27 cellular contexts compared by ENCODE assay signal in genomic region chr1:242189591-242189990, GRCh38.
A peak's percentile ranks its signal among the peaks of the same experiment; 100 is the strongest.
DNase-seq lines count a peak whose midpoint lies in the region; ATAC-seq and TF ChIP-seq lines count a peak whose summit lies in the region.
"Had no signal": no experiment of that assay in that cellular context is flagged by ENCODE, and none has a peak within 500 bp of the region (broad histone marks: within the 10 kb centered on the region; RNA-seq: fewer than 3 reads in every experiment).

No MANE protein-coding gene starts in this region.

- no peak for TF ChIP-seq POLR2A in body of pancreas (IDR thresholded peaks at IDR 0.05)

- no peak for TF ChIP-seq RAD21 in SK-N-SH (IDR thresholded peaks at IDR 0.05; ENCODE audit: low read length)

- 44% methylated on average over 2 of the region's 2 CpGs for WGBS in SK-N-SH (ENCODE audit: low lambda C conversion rate)
- 60 to 82% methylated on average over 2 of the region's 2 CpGs for WGBS in body of pancreas, 2 donors

- peaks cover 5% of the 10 kb centered on the region for H3K4me1 Mint-ChIP-seq in type B pancreatic cell (ENCODE audit: unreplicated experiment)
- H3K4me1 Mint-ChIP-seq in activated CD8-positive, alpha-beta T cell treated with anti-CD3 and anti-CD28 coated beads, Interleukin-2, amount 10 ng/mL, durations not matched to agents 7 days and 5 days (ENCODE audit: low read depth): no peaks in the 10 kb centered on the region
- H3K4me1 Mint-ChIP-seq: activated CD4-positive, alpha-beta T cell treated with anti-CD3 and anti-CD28 coated beads, Interleukin-2, amount 10 ng/mL, durations not matched to agents 7 days and 5 days; memory B cell; naive thymus-derived CD4-positive, alpha-beta T cell had no signal

- CTCF ChIA-PET in SK-N-SH (lab: Yijun Ruan, JAX): interaction anchor here (1.4 to 1.7 kb wide), 2 partner anchors 11 kb away, joined by 3 to 5 read pairs; no protein-coding TSS in a partner anchor
- CTCF ChIA-PET in activated CD8-positive, alpha-beta T cell treated with anti-CD3 and anti-CD28 coated beads, Interleukin-2, amount 10 ng/mL, durations not matched to agents 7 days and 5 days (lab: Charles Lee): no interaction called here

- TF ChIP-seq EP300 in SK-N-SH (IDR thresholded peaks at IDR 0.05; ENCODE audit: borderline replicate concordance in 1 of 2, low read depth in 1 of 2, low read length in 1 of 2): no peak

- peaks cover 4% of the 10 kb centered on the region for H3K27me3 Mint-ChIP-seq in type B pancreatic cell
- no peaks in the 10 kb centered on the region for H3K27me3 Mint-ChIP-seq in activated CD8-positive, alpha-beta T cell treated with anti-CD3 and anti-CD28 coated beads, Interleukin-2, amount 10 ng/mL, durations not matched to agents 7 days and 5 days (ENCODE audit: low read depth)
- H3K27me3 Mint-ChIP-seq: activated CD4-positive, alpha-beta T cell treated with anti-CD3 and anti-CD28 coated beads, Interleukin-2, amount 10 ng/mL, durations not matched to agents 7 days and 5 days had no signal

- H3K9ac ChIP-seq in SK-N-SH: no peak overlapping the region
- H3K9ac ChIP-seq: GM23248 had no signal

- H4K20me1 ChIP-seq in SK-N-SH (ENCODE audit: insufficient read depth): no peaks in the 10 kb centered on the region

- no peaks in the 10 kb centered on the region for H3K36me3 ChIP-seq in SK-N-SH (replicated peaks in 1 of 2; ENCODE audit: control insufficient read depth in 1 of 2, insufficient read depth in 2 of 2, low read length in 1 of 2)
- H3K36me3 ChIP-seq in body of pancreas (replicated peaks in 1 of 2; ENCODE audit: insufficient read depth in 1 of 2, low read depth in 2 of 2): no peaks in the 10 kb centered on the region
- H3K36me3 ChIP-seq: adrenal gland, cardiac muscle cell, gastrocnemius medialis, ovary, right lobe of liver had no signal

- H3F3A ChIP-seq in SK-N-SH (replicated peaks; ENCODE audit: insufficient read depth): no peaks in the 10 kb centered on the region

- POLR2A ChIA-PET in SK-N-SH (lab: Yijun Ruan, JAX): no interaction called here
- POLR2A ChIA-PET in activated CD8-positive, alpha-beta T cell treated with anti-CD3 and anti-CD28 coated beads, Interleukin-2, amount 10 ng/mL, durations not matched to agents 7 days and 5 days (lab: Charles Lee): no interaction called here

- no peak overlapping the region for H3K4me3 Mint-ChIP-seq in type B pancreatic cell
- no peak overlapping the region for H3K4me3 Mint-ChIP-seq in activated CD8-positive, alpha-beta T cell treated with anti-CD3 and anti-CD28 coated beads, Interleukin-2, amount 10 ng/mL, durations not matched to agents 7 days and 5 days
- H3K4me3 Mint-ChIP-seq: activated CD4-positive, alpha-beta T cell treated with anti-CD3 and anti-CD28 coated beads, Interleukin-2, amount 10 ng/mL, durations not matched to agents 7 days and 5 days; memory B cell; naive thymus-derived CD4-positive, alpha-beta T cell had no signal

- peak; percentile 30 for DNase-seq in SK-N-SH
- DNase-seq in NCI-H446 treated with DMSO at 0.1 percent for 48 hours (lab: John Stamatoyannopoulos, UW): peak; percentile 79
- peak; percentile 77 for DNase-seq in cerebellum (ENCODE audit: low spot score)
- DNase-seq in type B pancreatic cell (ENCODE audit: extremely low spot score, unreplicated experiment): no peak
- DNase-seq in activated CD8-positive, alpha-beta T cell treated with anti-CD3 and anti-CD28 coated beads, Interleukin-2, amount 10 ng/mL, durations not matched to agents 7 days and 5 days: no peak
- no peak for DNase-seq in body of pancreas
- DNase-seq: activated CD4-positive, alpha-beta T cell treated with anti-CD3 and anti-CD28 coated beads, Interleukin-2, amount 10 ng/mL, durations not matched to agents 7 days and 5 days; activated CD8-positive, alpha-beta memory T cell treated with anti-CD3 and anti-CD28 coated beads, Interleukin-2, amount 50 U/mL, for 4 hours; activated gamma-delta T cell; adrenal gland; Caco-2; erythroblast; gastrocnemius medialis; GM23248; kidney glomerular epithelial cell; naive thymus-derived CD4-positive, alpha-beta T cell; NCI-H1092 treated with DMSO at 0.1 percent for 48 hours; NCI-H2107; NCI-H510A treated with DMSO at 0.1 percent for 48 hours; ovary; right lobe of liver had no signal

- H2AFZ ChIP-seq in SK-N-SH (ENCODE audit: low read depth): no peak overlapping the region
- H2AFZ ChIP-seq: GM23248 had no signal

- no peak for ATAC-seq in SK-N-SH treated with all-trans-retinoic acid at 6 μM for 48 hours
- no peak for ATAC-seq in activated CD8-positive, alpha-beta T cell treated with anti-CD3 and anti-CD28 coated beads, Interleukin-2, amount 10 ng/mL, durations not matched to agents 7 days and 5 days
- ATAC-seq in GM21619 (IDR thresholded peaks at IDR 0.05; ENCODE audit: unreplicated experiment): no peak
- ATAC-seq in body of pancreas: no peak
- ATAC-seq: gastrocnemius medialis; naive thymus-derived CD4-positive, alpha-beta T cell; Right ventricle myocardium inferior had no signal

- H3K79me2 ChIP-seq in SK-N-SH (ENCODE audit: insufficient read depth): no peaks in the 10 kb centered on the region

- intact Hi-C loops in body of pancreas (cut with DNase I): no loop called here

- H3K27me3 ChIP-seq in SK-N-SH (ENCODE audit: insufficient read depth) (no peaks in the 10 kb centered on the region), body of pancreas (no peaks in the 10 kb centered on the region)
- H3K27me3 ChIP-seq: adrenal gland, cardiac muscle cell, dorsolateral prefrontal cortex, gastrocnemius medialis, ovary, right lobe of liver had no signal

- H3K9me3 Mint-ChIP-seq in type B pancreatic cell: no peaks in the 10 kb centered on the region
- no peaks in the 10 kb centered on the region for H3K9me3 Mint-ChIP-seq in activated CD8-positive, alpha-beta T cell treated with anti-CD3 and anti-CD28 coated beads, Interleukin-2, amount 10 ng/mL, durations not matched to agents 7 days and 5 days (ENCODE audit: insufficient read depth)
- H3K9me3 Mint-ChIP-seq: activated CD4-positive, alpha-beta T cell treated with anti-CD3 and anti-CD28 coated beads, Interleukin-2, amount 10 ng/mL, durations not matched to agents 7 days and 5 days; memory B cell had no signal

- H3K27ac Mint-ChIP-seq in type B pancreatic cell: no peak overlapping the region
- no peak overlapping the region for H3K27ac Mint-ChIP-seq in activated CD8-positive, alpha-beta T cell treated with anti-CD3 and anti-CD28 coated beads, Interleukin-2, amount 10 ng/mL, durations not matched to agents 7 days and 5 days
- H3K27ac Mint-ChIP-seq: activated CD4-positive, alpha-beta T cell treated with anti-CD3 and anti-CD28 coated beads, Interleukin-2, amount 10 ng/mL, durations not matched to agents 7 days and 5 days; memory B cell; naive thymus-derived CD4-positive, alpha-beta T cell had no signal

- TF ChIP-seq CTCF in SK-N-SH (IDR thresholded peaks at IDR 0.05) (no peak), type B pancreatic cell (conservative IDR thresholded peaks at IDR 0.05) (peak; percentile 20), body of pancreas (IDR thresholded peaks at IDR 0.05) (no peak)

- H3K4me1 ChIP-seq in SK-N-SH (ENCODE audit: control insufficient read depth in 1 of 2, insufficient read depth in 2 of 2, low read depth in 1 of 2, low read length in 1 of 2): no peaks in the 10 kb centered on the region
- H3K4me1 ChIP-seq in body of pancreas: no peaks in the 10 kb centered on the region
- H3K4me1 ChIP-seq: adrenal gland, Caco-2, gastrocnemius medialis, right lobe of liver had no signal

- H3K9me3 ChIP-seq in SK-N-SH (no peaks in the 10 kb centered on the region), body of pancreas (no peaks in the 10 kb centered on the region)
- H3K9me3 ChIP-seq: adrenal gland, Caco-2, gastrocnemius medialis, ovary, right lobe of liver had no signal

- no peak overlapping the region for H3K27ac ChIP-seq in SK-N-SH (ENCODE audit: low read depth in 2 of 2, low read length in 1 of 2)
- H3K27ac ChIP-seq in body of pancreas: no peak overlapping the region
- H3K27ac ChIP-seq: adrenal gland, cardiac muscle cell, gastrocnemius medialis, GM23248, ovary, right lobe of liver had no signal

- H3K4me3 ChIP-seq in SK-N-SH (ENCODE audit: low read depth in 2 of 2, low read length in 1 of 2) (no peak overlapping the region), body of pancreas (no peak overlapping the region)
- H3K4me3 ChIP-seq: adrenal gland, cardiac muscle cell, dorsolateral prefrontal cortex, gastrocnemius medialis, GM23248, ovary, right lobe of liver had no signal

- H3K9me2 ChIP-seq in SK-N-SH: no peaks in the 10 kb centered on the region

- H3K36me3 Mint-ChIP-seq in type B pancreatic cell: no peaks in the 10 kb centered on the region
- no peaks in the 10 kb centered on the region for H3K36me3 Mint-ChIP-seq in activated CD8-positive, alpha-beta T cell treated with anti-CD3 and anti-CD28 coated beads, Interleukin-2, amount 10 ng/mL, durations not matched to agents 7 days and 5 days (ENCODE audit: low read depth)
- H3K36me3 Mint-ChIP-seq: memory B cell; naive thymus-derived CD4-positive, alpha-beta T cell had no signal

- H3K4me2 ChIP-seq in SK-N-SH: no peak overlapping the region

TF ChIP-seq in SK-N-SH, 30 proteins besides CTCF, POLR2A, EP300 and RAD21 (continues in another document):
- TF ChIP-seq MAX (IDR thresholded peaks at IDR 0.05; ENCODE audit: low read depth) (no peak), USF1 (IDR thresholded peaks at IDR 0.05; ENCODE audit: borderline replicate concordance, low read depth) (no peak), TEAD4 (IDR thresholded peaks at IDR 0.05; ENCODE audit: borderline replicate concordance, insufficient read depth) (no peak)

TF ChIP-seq in SK-N-SH treated with all-trans-retinoic acid at 6 μM for 48 hours, 23 proteins besides CTCF, POLR2A, EP300 and RAD21:
- no peak for TF ChIP-seq TOX (CRISPR knock-in tag; IDR thresholded peaks at IDR 0.05; ENCODE audit: borderline replicate concordance)
- TF ChIP-seq CREB5 (CRISPR knock-in tag; IDR thresholded peaks at IDR 0.05; ENCODE audit: low read depth): no peak
- TF ChIP-seq ESRRG (CRISPR knock-in tag; IDR thresholded peaks at IDR 0.05): no peak
- no peak for TF ChIP-seq ZFP3 (CRISPR knock-in tag; IDR thresholded peaks at IDR 0.05)
- TF ChIP-seq GLIS3 (CRISPR knock-in tag; IDR thresholded peaks at IDR 0.05): no peak
TF ChIP-seq in SK-N-SH treated with all-trans-retinoic acid at 6 μM for 48 hours: peak in this region for 0.

Comparison
In these comparisons a context has a peak if more than half of its experiments do, and no peak if none do; other contexts are left out.
1. DNase-seq: peak in SK-N-SH (single experiment), NCI-H446 treated with DMSO at 0.1 percent for 48 hours (single experiment) and cerebellum (single experiment); none in type B pancreatic cell (single experiment), activated CD8-positive, alpha-beta T cell treated with anti-CD3 and anti-CD28 coated beads, Interleukin-2, amount 10 ng/mL, durations not matched to agents 7 days and 5 days (single experiment) and body of pancreas (0 of 4).